16 cellular contexts compared by ENCODE assay signal in the genomic region with DNA sequence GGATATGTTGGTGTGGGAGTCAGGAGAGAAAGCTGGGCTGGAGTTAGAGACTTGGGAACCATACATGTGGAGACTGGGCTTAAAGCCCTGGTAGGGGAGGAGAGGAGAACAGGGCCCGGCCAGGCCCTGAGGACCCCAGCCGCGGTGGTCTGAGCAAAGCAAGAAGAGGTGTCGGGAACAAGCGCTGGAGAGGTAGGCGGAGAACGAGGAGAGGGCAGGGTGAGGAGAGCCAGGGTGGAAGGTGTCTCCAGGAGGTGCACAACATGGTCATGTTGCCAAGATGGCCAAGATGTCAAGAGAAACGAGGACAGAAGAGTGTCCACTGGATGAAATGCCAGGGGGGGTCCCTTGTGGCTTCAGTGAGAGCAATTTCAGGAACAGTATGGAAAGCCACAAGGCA. TPM values are rescaled to one million over a fixed set of nuclear protein-coding genes. Genes with fewer than 3 reads are reported as not detected.
A peak's percentile ranks its signal among the peaks of the same experiment; 100 is the strongest.
DNase-seq lines count a peak whose midpoint lies in the region; TF ChIP-seq lines count a peak whose summit lies in the region.
"Had no signal": no experiment of that assay in that cellular context is flagged by ENCODE, and none has a peak within 500 bp of the region (broad histone marks: within the 10 kb centered on the region; RNA-seq: fewer than 3 reads in every experiment).

No MANE protein-coding gene starts in this region.

- H3K9me3 Mint-ChIP-seq in Caco-2 (ENCODE audit: unreplicated experiment) (no peaks in the 10 kb centered on the region), chondrocyte (ENCODE audit: low read depth) (no peaks in the 10 kb centered on the region), progenitor cell of endocrine pancreas (ENCODE audit: low read depth) (peaks cover 9% of the 10 kb centered on the region)
- H3K9me3 Mint-ChIP-seq: IgD-negative memory B cell had no signal

- DNase-seq in Caco-2 (no peak), NAMALWA (ENCODE audit: low spot score) (peak; percentile 17), chondrocyte (ENCODE audit: low spot score) (no peak), progenitor cell of endocrine pancreas (ENCODE audit: low spot score, unreplicated experiment) (no peak), retina (no peak), iPS-NIHi7 (ENCODE audit: extremely low spot score) (no peak), NOMO-1 treated with DMSO at 0.1 percent for 48 hours (lab: John Stamatoyannopoulos, UW; ENCODE audit: unreplicated experiment) (no peak)
- DNase-seq: activated naive CD4-positive, alpha-beta T cell treated with anti-CD3 and anti-CD28 coated beads, Interleukin-2, amount 50 U/mL, for 16 hours; body of pancreas; colonic mucosa; head of caudate nucleus; left ventricle myocardium inferior; MG63; midbrain had no signal

- H3K27me3 ChIP-seq in Caco-2 (replicated peaks; ENCODE audit: control insufficient read depth, insufficient read depth, low read length), result no peaks in the 10 kb centered on the region
- H3K27me3 ChIP-seq: body of pancreas, colonic mucosa, MG63 had no signal

- H3K27me3 Mint-ChIP-seq in Caco-2 (ENCODE audit: insufficient read depth, unreplicated experiment) (no peaks in the 10 kb centered on the region), chondrocyte (ENCODE audit: low read depth) (no peaks in the 10 kb centered on the region), progenitor cell of endocrine pancreas (peaks cover 41% of the 10 kb centered on the region)
- H3K27me3 Mint-ChIP-seq: IgD-negative memory B cell had no signal

- no peaks in the 10 kb centered on the region for H3K9me3 ChIP-seq in Caco-2
- H3K9me3 ChIP-seq: body of pancreas, colonic mucosa, left ventricle myocardium inferior, MG63 had no signal

- intact Hi-C loops in Caco-2 (cut with micrococcal nuclease; ENCODE audit: unreplicated experiment), result no loop called here

- POLR2A ChIA-PET in Caco-2 (lab: Charles Lee), result no interaction called here

- TF ChIP-seq CTCF in Caco-2 (IDR thresholded peaks at IDR 0.05; ENCODE audit: insufficient read depth in 1 of 2, low read depth in 1 of 2, low read length in 1 of 2, severe bottlenecking in 1 of 2, unreplicated experiment in 1 of 2) (no peak), chondrocyte (IDR thresholded peaks at IDR 0.05) (no peak), progenitor cell of endocrine pancreas (IDR thresholded peaks at IDR 0.05; ENCODE audit: unreplicated experiment) (no peak)

- H3K27ac Mint-ChIP-seq in Caco-2 (ENCODE audit: unreplicated experiment) (peak overlapping the region; percentile 48), chondrocyte (ENCODE audit: unreplicated experiment) (peak overlapping the region; percentile 72), progenitor cell of endocrine pancreas (peak overlapping the region; percentile 89)
- H3K27ac Mint-ChIP-seq: IgD-negative memory B cell had no signal

- H3K4me1 ChIP-seq in Caco-2, result no peaks in the 10 kb centered on the region

- CTCF ChIA-PET in Caco-2 (lab: Charles Lee), result no interaction called here

- H3K4me1 Mint-ChIP-seq in Caco-2 (ENCODE audit: low read depth, unreplicated experiment), result peaks cover 17% of the 10 kb centered on the region
- H3K4me1 Mint-ChIP-seq in chondrocyte (ENCODE audit: low read depth), result peaks cover 64% of the 10 kb centered on the region
- peaks cover 20% of the 10 kb centered on the region for H3K4me1 Mint-ChIP-seq in progenitor cell of endocrine pancreas (ENCODE audit: low read depth)

- no peaks in the 10 kb centered on the region for H3K36me3 ChIP-seq in Caco-2 (ENCODE audit: control insufficient read depth, insufficient read depth, low read length)
- H3K36me3 ChIP-seq: colonic mucosa, left ventricle myocardium inferior had no signal

- BruUV-seq in Caco-2 (replicated peaks; lab: Mats Ljungman, UMichigan), result no TSS peak

- H3K4me3 ChIP-seq in Caco-2 (ENCODE audit: low read depth, low read length), result no peak overlapping the region
- H3K4me3 ChIP-seq: body of pancreas, colonic mucosa, left ventricle myocardium inferior, MG63 had no signal

- H3K36me3 Mint-ChIP-seq in Caco-2 (ENCODE audit: insufficient read depth, unreplicated experiment), result peaks cover 62% of the 10 kb centered on the region
- peaks cover 13% of the 10 kb centered on the region for H3K36me3 Mint-ChIP-seq in chondrocyte (ENCODE audit: low read depth)
- H3K36me3 Mint-ChIP-seq in progenitor cell of endocrine pancreas (ENCODE audit: insufficient read depth), result peaks cover 10% of the 10 kb centered on the region
- H3K36me3 Mint-ChIP-seq: IgD-negative memory B cell had no signal

- H3K4me3 Mint-ChIP-seq in Caco-2 (ENCODE audit: unreplicated experiment) (peak overlapping the region; percentile 18), chondrocyte (ENCODE audit: unreplicated experiment) (no peak overlapping the region), progenitor cell of endocrine pancreas (ENCODE audit: low read depth) (no peak overlapping the region)
- H3K4me3 Mint-ChIP-seq: IgD-negative memory B cell had no signal

RNA-seq across cellular contexts. Expression of a gene that starts 5.5 kb away (rescaled TPM):
- total RNA-seq in Caco-2 (2022), result 54.0 and 55.8 TPM in 2 replicates
- total RNA-seq in chondrocyte, result 2.8 to 78.5 TPM (median 77.6 TPM) in 3 replicates
- 14.4 and 18.1 TPM in 2 replicates for total RNA-seq in progenitor cell of endocrine pancreas

RNA-seq across cellular contexts. Expression of a gene that starts 29.6 kb away (rescaled TPM):
- total RNA-seq in Caco-2 (2022) (3.4 TPM in 2 replicates), chondrocyte (0.36 to 0.45 TPM in 2 of 3 replicates, not detected in the other), progenitor cell of endocrine pancreas (6.2 and 6.5 TPM in 2 replicates)
- total RNA-seq: T-helper 1 cell treated with Interleukin-12 subunit alpha and Interleukin-12 subunit beta and Interleukin-4 antibody, amounts not matched to agents 30 ng/mL and 1 ng/mL, for 36 hours had no signal
